1 cellular context compared by ENCODE assay signal in genomic region chr9:75333624-75334023, GRCh38.
TF ChIP-seq lines count a peak whose summit lies in the region.

No MANE protein-coding gene starts in this region.

TF ChIP-seq in HepG2, 621 proteins besides CTCF, POLR2A, EP300 and RAD21 (continued from another document):
- TF ChIP-seq ZHX2 (IDR thresholded peaks at IDR 0.05; ENCODE audit: low read depth) (no peak), ZHX2 (CRISPR knock-in tag; IDR thresholded peaks at IDR 0.05; ENCODE audit: borderline replicate concordance) (no peak)
